In the genomic region with DNA sequence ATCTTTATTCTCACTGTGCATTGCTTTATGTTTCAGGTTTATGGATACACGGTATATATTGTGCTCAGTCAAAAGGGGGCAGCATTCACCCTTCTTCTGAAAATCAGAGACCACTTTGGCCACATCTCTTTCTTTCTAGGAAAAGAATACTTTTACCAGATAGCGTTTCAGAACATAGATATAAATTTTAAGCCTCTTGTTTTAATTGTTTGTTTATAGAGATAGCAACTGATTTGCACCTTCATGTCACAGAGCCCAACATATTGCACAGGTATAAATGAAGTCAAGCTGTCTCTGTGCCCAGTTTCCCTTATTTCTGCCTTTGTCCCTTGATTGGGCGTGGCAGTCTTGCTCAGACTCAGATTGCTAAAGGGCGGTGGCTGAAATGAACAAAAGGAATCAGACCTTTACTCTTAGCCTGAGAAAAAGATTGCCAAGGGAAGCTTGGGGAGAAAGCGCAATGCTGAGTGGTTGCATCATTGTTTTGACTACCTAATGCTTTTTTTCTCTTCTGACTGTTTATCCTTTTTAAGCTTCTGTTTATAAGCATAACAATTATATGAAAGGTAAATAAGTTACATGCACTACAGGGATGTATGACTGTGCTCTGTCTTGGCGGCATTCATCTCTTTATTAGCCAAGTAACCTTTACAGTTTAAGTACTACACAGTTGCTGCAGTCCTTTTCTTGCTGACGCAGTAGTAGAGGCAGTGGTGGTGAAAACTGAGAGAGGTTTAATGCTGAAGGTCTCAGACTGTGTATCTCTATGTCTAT, we compare ENCODE assay signal across 8 cellular contexts.
DNase-seq lines count a peak whose midpoint lies in the region; ATAC-seq lines count a peak whose summit lies in the region.

No MANE protein-coding gene starts in this region.

- in situ Hi-C loops in SK-MEL-5 (cut with HindIII; ENCODE audit: low pct_unique_long_range_greater_than_20kb, low sequenced_read_pairs), result no loop called here

- peak overlapping the region in 1 of 7 donors; percentile 15 for H3K27ac Mint-ChIP-seq in CD4-positive, alpha-beta memory T cell

- peak in 4 of 5 donors; percentile 5 to 21 (median 13) for DNase-seq in CD4-positive, alpha-beta memory T cell
- DNase-seq in NCI-H1092 (lab: John Stamatoyannopoulos, UW), result peak; percentile 39
- peak; percentile 62 for DNase-seq in SK-MEL-5 (ENCODE audit: low read depth, low spot score)
- peak; percentile 18 for DNase-seq in mucosa of gallbladder (ENCODE audit: low spot score)
- no peak for DNase-seq in 8988T
- DNase-seq in stimulated activated CD4-positive, alpha-beta T cell treated with anti-CD3 and anti-CD28 coated beads, Interleukin-12 subunit alpha, Interleukin-12 subunit beta, amount 100 ng/mL, for 4 hours, result no peak

- no peak overlapping the region for H3K4me3 ChIP-seq in CD4-positive, alpha-beta memory T cell (ENCODE audit: low read length in 2 of 2)

- peaks cover 0 to 3% (median under 1%) of the 10 kb centered on the region in 8 donors for H3K9me3 Mint-ChIP-seq in CD4-positive, alpha-beta memory T cell

- H3K27me3 Mint-ChIP-seq in CD4-positive, alpha-beta memory T cell, result peaks cover 3 to 6% of the 10 kb centered on the region in 2 donors

- peaks cover 0 to 3% of the 10 kb centered on the region in 2 donors for H3K36me3 Mint-ChIP-seq in CD4-positive, alpha-beta memory T cell

- intact Hi-C loops in CD4-positive, alpha-beta memory T cell (cut with micrococcal nuclease), result loop anchor here (1.0 kb wide), 2 partner anchors 475 to 566 kb away; no protein-coding TSS in a partner anchor

- ATAC-seq in GM19372 (IDR thresholded peaks at IDR 0.05; ENCODE audit: low read depth, unreplicated experiment), result peak; percentile 60
- peak; percentile 77 for ATAC-seq in esophagus mucosa

- no peaks in the 10 kb centered on the region for H3K36me3 ChIP-seq in CD4-positive, alpha-beta memory T cell (ENCODE audit: insufficient read depth, low read length)

- POLR2A ChIA-PET in CD4-positive, alpha-beta memory T cell (lab: Charles Lee; ENCODE audit: partially characterized antibody), result no interaction called here

- CTCF ChIA-PET in CD4-positive, alpha-beta memory T cell (lab: Charles Lee; ENCODE audit: partially characterized antibody), result interaction anchor here (0.6 to 2.3 kb wide), 5 partner anchors 474 to 597 kb away, joined by 3 to 14 read pairs (median 6); no protein-coding TSS in a partner anchor

- H3K27ac ChIP-seq in CD4-positive, alpha-beta memory T cell (ENCODE audit: low read depth, low read length), result no peak overlapping the region

- no peaks in the 10 kb centered on the region for H3K27me3 ChIP-seq in CD4-positive, alpha-beta memory T cell (ENCODE audit: insufficient read depth, low read length)

- no peak overlapping the region for H3K4me3 Mint-ChIP-seq in CD4-positive, alpha-beta memory T cell

- H3K4me1 ChIP-seq in CD4-positive, alpha-beta memory T cell (ENCODE audit: insufficient read depth, low read length), result no peaks in the 10 kb centered on the region

- no peaks in the 10 kb centered on the region for H3K4me1 Mint-ChIP-seq in CD4-positive, alpha-beta memory T cell

- no peaks in the 10 kb centered on the region for H3K9me3 ChIP-seq in CD4-positive, alpha-beta memory T cell (ENCODE audit: control insufficient read depth in 1 of 2, low read length in 2 of 2)

Comparison
In these comparisons a context has a peak if more than half of its experiments do, and no peak if none do; other contexts are left out.
1. DNase-seq: peak in CD4-positive, alpha-beta memory T cell (4 of 5), NCI-H1092 (single experiment), SK-MEL-5 (single experiment) and mucosa of gallbladder (single experiment); none in 8988T (single experiment) and stimulated activated CD4-positive, alpha-beta T cell treated with anti-CD3 and anti-CD28 coated beads, Interleukin-12 subunit alpha, Interleukin-12 subunit beta, amount 100 ng/mL, for 4 hours (single experiment).